ENCODE assay signal across 1 cellular context in genomic region chr6:33426590-33427563, GRCh38.
TF ChIP-seq lines count a peak whose summit lies in the region.

No MANE protein-coding gene starts in this region.

TF ChIP-seq in HEK293, 187 proteins besides CTCF, POLR2A, EP300 and RAD21 (continued from another document):
- TF ChIP-seq, protein P1, sequence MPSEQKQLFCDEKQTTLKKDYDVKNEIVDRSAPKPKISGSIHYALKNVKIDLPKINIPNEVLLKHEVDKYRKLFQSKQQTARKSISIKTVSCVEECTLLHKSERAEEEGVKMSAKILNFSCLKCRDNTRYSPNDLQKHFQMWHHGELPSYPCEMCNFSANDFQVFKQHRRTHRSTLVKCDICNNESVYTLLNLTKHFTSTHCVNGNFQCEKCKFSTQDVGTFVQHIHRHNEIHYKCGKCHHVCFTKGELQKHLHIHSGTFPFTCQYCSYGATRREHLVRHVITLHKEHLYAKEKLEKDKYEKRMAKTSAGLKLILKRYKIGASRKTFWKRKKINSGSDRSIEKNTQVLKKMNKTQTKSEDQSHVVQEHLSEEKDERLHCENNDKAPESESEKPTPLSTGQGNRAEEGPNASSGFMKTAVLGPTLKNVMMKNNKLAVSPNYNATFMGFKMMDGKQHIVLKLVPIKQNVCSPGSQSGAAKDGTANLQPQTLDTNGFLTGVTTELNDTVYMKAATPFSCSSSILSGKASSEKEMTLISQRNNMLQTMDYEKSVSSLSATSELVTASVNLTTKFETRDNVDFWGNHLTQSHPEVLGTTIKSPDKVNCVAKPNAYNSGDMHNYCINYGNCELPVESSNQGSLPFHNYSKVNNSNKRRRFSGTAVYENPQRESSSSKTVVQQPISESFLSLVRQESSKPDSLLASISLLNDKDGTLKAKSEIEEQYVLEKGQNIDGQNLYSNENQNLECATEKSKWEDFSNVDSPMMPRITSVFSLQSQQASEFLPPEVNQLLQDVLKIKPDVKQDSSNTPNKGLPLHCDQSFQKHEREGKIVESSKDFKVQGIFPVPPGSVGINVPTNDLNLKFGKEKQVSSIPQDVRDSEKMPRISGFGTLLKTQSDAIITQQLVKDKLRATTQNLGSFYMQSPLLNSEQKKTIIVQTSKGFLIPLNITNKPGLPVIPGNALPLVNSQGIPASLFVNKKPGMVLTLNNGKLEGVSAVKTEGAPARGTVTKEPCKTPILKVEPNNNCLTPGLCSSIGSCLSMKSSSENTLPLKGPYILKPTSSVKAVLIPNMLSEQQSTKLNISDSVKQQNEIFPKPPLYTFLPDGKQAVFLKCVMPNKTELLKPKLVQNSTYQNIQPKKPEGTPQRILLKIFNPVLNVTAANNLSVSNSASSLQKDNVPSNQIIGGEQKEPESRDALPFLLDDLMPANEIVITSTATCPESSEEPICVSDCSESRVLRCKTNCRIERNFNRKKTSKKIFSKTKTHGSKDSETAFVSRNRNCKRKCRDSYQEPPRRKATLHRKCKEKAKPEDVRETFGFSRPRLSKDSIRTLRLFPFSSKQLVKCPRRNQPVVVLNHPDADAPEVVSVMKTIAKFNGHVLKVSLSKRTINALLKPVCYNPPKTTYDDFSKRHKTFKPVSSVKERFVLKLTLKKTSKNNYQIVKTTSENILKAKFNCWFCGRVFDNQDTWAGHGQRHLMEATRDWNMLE (tag by site-specific recombination; conservative IDR thresholded peaks at IDR 0.05; ENCODE audit: low read depth), result no peak
- TF ChIP-seq ZFHX2 (tag by site-specific recombination; conservative IDR thresholded peaks at IDR 0.05) (peak; percentile 62), ZNF558 (tag by site-specific recombination; IDR thresholded peaks at IDR 0.05) (no peak), ZFP41 (tag by site-specific recombination; IDR thresholded peaks at IDR 0.05; ENCODE audit: borderline replicate concordance) (no peak), KLF9 (tag by site-specific recombination; IDR thresholded peaks at IDR 0.05; ENCODE audit: low read depth) (0 out of 2 replicates have a peak, but pooled peaks have one; percentile 16), ZNF184 (tag by site-specific recombination; IDR thresholded peaks at IDR 0.05) (no peak), ZNF596 (tag by site-specific recombination; IDR thresholded peaks at IDR 0.05) (no peak), MZF1 (tag by site-specific recombination; IDR thresholded peaks at IDR 0.05; ENCODE audit: borderline replicate concordance) (no peak), ZNF837 (tag by site-specific recombination; IDR thresholded peaks at IDR 0.05) (0 out of 2 replicates have a peak, but pooled peaks have one; percentile 46)
